ENCODE assay signal across 13 cellular contexts in the genomic region with DNA sequence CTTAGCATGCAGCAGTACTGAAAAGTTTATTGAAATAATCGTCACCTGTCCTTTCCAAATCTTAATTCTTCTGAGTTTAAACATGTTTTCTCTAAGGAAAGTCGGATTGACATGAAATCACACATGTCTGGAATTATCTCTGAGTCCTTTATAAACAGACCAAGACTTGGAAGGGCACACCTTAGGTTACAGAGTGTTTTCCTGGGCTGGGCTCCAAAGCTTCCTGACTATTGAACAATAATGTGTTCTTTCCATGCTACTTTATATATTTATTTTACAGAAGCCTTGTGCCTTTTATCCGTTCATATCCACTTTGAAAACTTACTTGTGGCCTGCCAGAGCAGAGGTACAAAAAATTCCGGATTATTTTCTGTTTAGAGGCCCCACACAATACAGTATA. TPM values are rescaled to one million over a fixed set of nuclear protein-coding genes. Genes with fewer than 3 reads are reported as not detected.
DNase-seq lines count a peak whose midpoint lies in the region; ATAC-seq and TF ChIP-seq lines count a peak whose summit lies in the region.
"Had no signal": no experiment of that assay in that cellular context is flagged by ENCODE, and none has a peak within 500 bp of the region (broad histone marks: within the 10 kb centered on the region; RNA-seq: fewer than 3 reads in every experiment).

No MANE protein-coding gene starts in this region.

- H3K4me3 ChIP-seq in BLaER1, result no peak overlapping the region
- H3K4me3 ChIP-seq in body of pancreas, result no peak overlapping the region
- no peak overlapping the region for H3K4me3 ChIP-seq in skin epidermis
- H3K4me3 ChIP-seq in CD8-positive, alpha-beta memory T cell (ENCODE audit: low read length), result no peak overlapping the region
- H3K4me3 ChIP-seq: smooth muscle cell had no signal

- intact Hi-C loops in body of pancreas (cut with DNase I), result no loop called here
- intact Hi-C loops in left colon (cut with DNase I, micrococcal nuclease), result no loop called here
- intact Hi-C loops in activated CD8-positive, alpha-beta T cell treated with anti-CD3 and anti-CD28 coated beads for 36 hours (cut with micrococcal nuclease), result loop anchor here (5.0 kb wide), 1 partner anchor 42 kb away; no protein-coding TSS in a partner anchor

- peaks cover 42% of the 10 kb centered on the region; the same call in 1 of the 2 replicates for H4K20me1 ChIP-seq in BLaER1

- H3K27ac ChIP-seq in BLaER1 (peak overlapping the region; percentile 47; the same call in 1 of the 2 replicates), body of pancreas (peak overlapping the region in 2 of 4 donors; percentile 30 to 57), skin epidermis (peak overlapping the region in 11 of 21 experiments; percentile 13 to 67 (median 32)), RWPE1 (no peak overlapping the region)
- no peak overlapping the region for H3K27ac ChIP-seq in CD8-positive, alpha-beta memory T cell (ENCODE audit: low read depth, low read length)

- H3K27me3 ChIP-seq in BLaER1 (no peaks in the 10 kb centered on the region), body of pancreas (no peaks in the 10 kb centered on the region)
- H3K27me3 ChIP-seq in CD8-positive, alpha-beta memory T cell (ENCODE audit: insufficient read depth, low read length, poor library complexity, severe bottlenecking), result no peaks in the 10 kb centered on the region

- no peak overlapping the region for H3K27ac Mint-ChIP-seq in CD8-positive, alpha-beta memory T cell
- no peak overlapping the region for H3K27ac Mint-ChIP-seq in activated CD8-positive, alpha-beta T cell treated with anti-CD3 and anti-CD28 coated beads for 36 hours

- TF ChIP-seq POLR2A in body of pancreas (IDR thresholded peaks at IDR 0.05), result no peak

- 0 out of 2 replicates have a peak overlapping the region, but pooled peaks have one; percentile 1 for H3K9ac ChIP-seq in BLaER1

- ATAC-seq in body of pancreas (peak; percentile 47), left colon (peak; percentile 51)
- ATAC-seq in activated CD8-positive, alpha-beta T cell treated with anti-CD3 and anti-CD28 coated beads for 36 hours, result no peak
- ATAC-seq: Panc1 had no signal

- H3K9me3 ChIP-seq in BLaER1 (no peaks in the 10 kb centered on the region), body of pancreas (no peaks in the 10 kb centered on the region)
- no peaks in the 10 kb centered on the region for H3K9me3 ChIP-seq in CD8-positive, alpha-beta memory T cell (ENCODE audit: low read length)

- H3K36me3 Mint-ChIP-seq in CD8-positive, alpha-beta memory T cell, result no peaks in the 10 kb centered on the region
- peaks cover 2% of the 10 kb centered on the region for H3K36me3 Mint-ChIP-seq in activated CD8-positive, alpha-beta T cell treated with anti-CD3 and anti-CD28 coated beads for 36 hours (ENCODE audit: low read depth)

- WGBS in body of pancreas, 2 donors, result 14 to 23% methylated on average over 4 of the region's 4 CpGs

- POLR2A ChIA-PET in CD8-positive, alpha-beta memory T cell (lab: Charles Lee), result no interaction called here
- POLR2A ChIA-PET in RWPE1 (lab: Yijun Ruan, JAX; ENCODE audit: low non-redundant PET), result no interaction called here
- POLR2A ChIA-PET in activated CD8-positive, alpha-beta T cell treated with anti-CD3 and anti-CD28 coated beads for 36 hours (lab: Charles Lee), result no interaction called here

- TF ChIP-seq CTCF in body of pancreas (IDR thresholded peaks at IDR 0.05) (no peak), RWPE1 (conservative IDR thresholded peaks at IDR 0.05; ENCODE audit: low read depth) (no peak)
- TF ChIP-seq CTCF in activated CD8-positive, alpha-beta T cell treated with anti-CD3 and anti-CD28 coated beads for 36 hours (IDR thresholded peaks at IDR 0.05), result no peak

- H3K4me1 Mint-ChIP-seq in CD8-positive, alpha-beta memory T cell, result peaks cover 74 to 92% (median 81%) of the 10 kb centered on the region in 3 donors
- peaks cover 76% of the 10 kb centered on the region for H3K4me1 Mint-ChIP-seq in activated CD8-positive, alpha-beta T cell treated with anti-CD3 and anti-CD28 coated beads for 36 hours (ENCODE audit: low read depth)

- CTCF ChIA-PET in CD8-positive, alpha-beta memory T cell (lab: Charles Lee), result no interaction called here
- CTCF ChIA-PET in RWPE1 (lab: Yijun Ruan, JAX), result no interaction called here
- CTCF ChIA-PET in activated CD8-positive, alpha-beta T cell treated with anti-CD3 and anti-CD28 coated beads for 36 hours (lab: Charles Lee), result no interaction called here

- H3K4me1 ChIP-seq in BLaER1, result peaks cover 96% of the 10 kb centered on the region
- H3K4me1 ChIP-seq in body of pancreas, result peaks cover 46% of the 10 kb centered on the region
- H3K4me1 ChIP-seq in CD8-positive, alpha-beta memory T cell (ENCODE audit: insufficient read depth, low read length), result peaks cover 40% of the 10 kb centered on the region

- H3K36me3 ChIP-seq in BLaER1 (0 out of 2 replicates have a peak, but pooled peaks cover 4% of the 10 kb centered on the region), body of pancreas (replicated peaks in 1 of 2; ENCODE audit: insufficient read depth in 1 of 2, low read depth in 2 of 2) (no peaks in the 10 kb centered on the region)
- H3K36me3 ChIP-seq in CD8-positive, alpha-beta memory T cell (ENCODE audit: insufficient read depth, low read length), result no peaks in the 10 kb centered on the region

- no peak overlapping the region for H3K4me3 Mint-ChIP-seq in CD8-positive, alpha-beta memory T cell
- H3K4me3 Mint-ChIP-seq in activated CD8-positive, alpha-beta T cell treated with anti-CD3 and anti-CD28 coated beads for 36 hours, result no peak overlapping the region
- H3K4me3 Mint-ChIP-seq: stimulated activated naive CD8-positive, alpha-beta T cell treated with anti-CD3 and anti-CD28 coated beads, Interleukin-15, Interleukin-2, amounts not matched to agents 100 ng/mL and 50 ng/mL, for 24 hours had no signal

- H3K9me3 Mint-ChIP-seq in CD8-positive, alpha-beta memory T cell, result no peaks in the 10 kb centered on the region
- H3K9me3 Mint-ChIP-seq in activated CD8-positive, alpha-beta T cell treated with anti-CD3 and anti-CD28 coated beads for 36 hours, result no peaks in the 10 kb centered on the region
- H3K9me3 Mint-ChIP-seq: stimulated activated naive CD8-positive, alpha-beta T cell treated with anti-CD3 and anti-CD28 coated beads, Interleukin-15, Interleukin-2, amounts not matched to agents 100 ng/mL and 50 ng/mL, for 24 hours had no signal

- H3K27me3 Mint-ChIP-seq in CD8-positive, alpha-beta memory T cell, result no peaks in the 10 kb centered on the region
- no peaks in the 10 kb centered on the region for H3K27me3 Mint-ChIP-seq in activated CD8-positive, alpha-beta T cell treated with anti-CD3 and anti-CD28 coated beads for 36 hours
- H3K27me3 Mint-ChIP-seq: stimulated activated naive CD8-positive, alpha-beta T cell treated with anti-CD3 and anti-CD28 coated beads, Interleukin-15, Interleukin-2, amounts not matched to agents 100 ng/mL and 50 ng/mL, for 24 hours had no signal

- H3K4me2 ChIP-seq in BLaER1, result peak overlapping the region; percentile 83
- H3K4me2 ChIP-seq: smooth muscle cell had no signal

- DNase-seq in body of pancreas (peak in 3 of 4 donors; percentile 23 to 56 (median 27)), left colon (no peak), T-helper 9 cell (no peak), RWPE1 (ENCODE audit: low spot score) (no peak)
- no peak for DNase-seq in CD8-positive, alpha-beta memory T cell
- DNase-seq in activated CD8-positive, alpha-beta T cell treated with anti-CD3 and anti-CD28 coated beads for 36 hours, result no peak
- DNase-seq: NCI-H1930, NCI-H526 had no signal

RNA-seq across cellular contexts. Expression of gene LRCH1, which starts 52.1 kb away (rescaled TPM):
- 1 to 10 TPM; 7.3 to 8.6 TPM for total RNA-seq in body of pancreas
- total RNA-seq in left colon, result 10 to 100 TPM; 13.9 to 17.9 TPM
- total RNA-seq in CD8-positive, alpha-beta memory T cell, result 10 to 100 TPM; 16.7 to 17.8 TPM
- 4.9 TPM for polyA plus RNA-seq in CD8-positive, alpha-beta memory T cell
- 10 to 100 TPM; 15.5 to 17.1 TPM for total RNA-seq in activated CD8-positive, alpha-beta T cell treated with anti-CD3 and anti-CD28 coated beads for 36 hours

Comparison
In these comparisons a context has a peak if more than half of its experiments do, and no peak if none do; other contexts are left out.
1. H3K27ac ChIP-seq: peak in BLaER1 (single experiment) and skin epidermis (11 of 21); none in CD8-positive, alpha-beta memory T cell (single experiment) and RWPE1 (single experiment).
2. DNase-seq: peak in body of pancreas (3 of 4); none in left colon (0 of 2), CD8-positive, alpha-beta memory T cell (0 of 5), T-helper 9 cell (single experiment), RWPE1 (single experiment) and activated CD8-positive, alpha-beta T cell treated with anti-CD3 and anti-CD28 coated beads for 36 hours (single experiment).